Comparison of ENCODE assay signal across 15 cellular contexts in genomic region chr1:243926803-243927245, GRCh38.
A peak's percentile ranks its signal among the peaks of the same experiment; 100 is the strongest.
DNase-seq lines count a peak whose midpoint lies in the region; ATAC-seq and TF ChIP-seq lines count a peak whose summit lies in the region.
"Had no signal": no experiment of that assay in that cellular context is flagged by ENCODE, and none has a peak within 500 bp of the region (broad histone marks: within the 10 kb centered on the region; RNA-seq: fewer than 3 reads in every experiment).

No MANE protein-coding gene starts in this region.

- H3K27me3 Mint-ChIP-seq in immature natural killer cell (ENCODE audit: low read depth in 3 of 3): peaks cover 0 to 4% (median 4%) of the 10 kb centered on the region in 3 donors

- peak; percentile 81 for ATAC-seq in RWPE2 (ENCODE audit: low read depth)
- no peak for ATAC-seq in gastrocnemius medialis

- no peaks in the 10 kb centered on the region for H3K4me1 Mint-ChIP-seq in immature natural killer cell
- H3K4me1 Mint-ChIP-seq: central memory CD8-positive, alpha-beta T cell had no signal

- no peaks in the 10 kb centered on the region for H3K27me3 ChIP-seq in RWPE2 (ENCODE audit: insufficient read depth, poor library complexity, severe bottlenecking)
- peaks cover 0 to 6% (median 4%) of the 10 kb centered on the region in 3 donors for H3K27me3 ChIP-seq in gastrocnemius medialis

- no peak for TF ChIP-seq CTCF in RWPE2 (IDR thresholded peaks at IDR 0.05; ENCODE audit: poor library complexity, severe bottlenecking)
- TF ChIP-seq CTCF in gastrocnemius medialis (IDR thresholded peaks at IDR 0.05 in 4 of 5, conservative IDR thresholded peaks at IDR 0.05 in 1 of 5): no peak

- H3K4me3 ChIP-seq in RWPE2 (ENCODE audit: severe bottlenecking) (no peak overlapping the region), gastrocnemius medialis (no peak overlapping the region)
- H3K4me3 ChIP-seq: spleen had no signal

- H3K27ac ChIP-seq in RWPE2 (ENCODE audit: poor library complexity, severe bottlenecking) (peak overlapping the region; percentile 30), gastrocnemius medialis (no peak overlapping the region)
- H3K27ac ChIP-seq: spleen had no signal

- no peaks in the 10 kb centered on the region for H3K36me3 Mint-ChIP-seq in immature natural killer cell

- no peaks in the 10 kb centered on the region for H3K9me3 Mint-ChIP-seq in immature natural killer cell
- H3K9me3 Mint-ChIP-seq: central memory CD8-positive, alpha-beta T cell had no signal

- no peak for TF ChIP-seq POLR2A in gastrocnemius medialis (IDR thresholded peaks at IDR 0.05)

- DNase-seq in GM04503 (ENCODE audit: low read depth): peak; percentile 89
- no peak for DNase-seq in RWPE2 (ENCODE audit: low spot score)
- DNase-seq in fibroblast of peridontal ligament (ENCODE audit: extremely low read depth): peak; percentile 80
- peak; percentile 91 for DNase-seq in pulmonary artery endothelial cell (ENCODE audit: low read depth, low spot score)
- no peak for DNase-seq in immature natural killer cell
- DNase-seq in gastrocnemius medialis: no peak
- no peak for DNase-seq in activated gamma-delta T cell treated with Interleukin-2 at 50 U/mL for 16 hours
- no peak for DNase-seq in activated CD4-positive, alpha-beta T cell treated with anti-CD3 and anti-CD28 coated beads, Interleukin-2, amount 50 U/mL, for 1 hour
- DNase-seq: GF-D8; kidney; NCI-H1105; SHP77 treated with DMSO at 0.1 percent for 48 hours; spleen; stimulated activated naive CD4-positive, alpha-beta T cell treated with Interleukin-2 at 50 U/mL for 16 hours had no signal

- no peaks in the 10 kb centered on the region for H3K9me3 ChIP-seq in RWPE2 (ENCODE audit: severe bottlenecking)
- no peaks in the 10 kb centered on the region for H3K9me3 ChIP-seq in gastrocnemius medialis
- H3K9me3 ChIP-seq: spleen had no signal

- intact Hi-C loops in gastrocnemius medialis (cut with DNase I; ENCODE audit: low total_unique reads): no loop called here

- H3K36me3 ChIP-seq in RWPE2 (ENCODE audit: low read depth) (no peaks in the 10 kb centered on the region), gastrocnemius medialis (no peaks in the 10 kb centered on the region)
- H3K36me3 ChIP-seq: spleen had no signal

- H3K4me3 Mint-ChIP-seq in immature natural killer cell: no peak overlapping the region
- H3K4me3 Mint-ChIP-seq: central memory CD8-positive, alpha-beta T cell had no signal

- in situ Hi-C loops in gastrocnemius medialis (cut with MboI; ENCODE audit: low sequenced_read_pairs in 4 of 4): no loop called here

- no peak overlapping the region for H3K27ac Mint-ChIP-seq in immature natural killer cell

- H3K4me1 ChIP-seq in RWPE2 (ENCODE audit: insufficient read depth, poor library complexity, severe bottlenecking): peaks cover 23% of the 10 kb centered on the region
- no peaks in the 10 kb centered on the region for H3K4me1 ChIP-seq in gastrocnemius medialis

Comparison
In these comparisons a context has a peak if more than half of its experiments do, and no peak if none do; other contexts are left out.
1. DNase-seq: peak in GM04503 (single experiment), fibroblast of peridontal ligament (single experiment) and pulmonary artery endothelial cell (single experiment); none in RWPE2 (single experiment), immature natural killer cell (0 of 3), gastrocnemius medialis (0 of 2), activated gamma-delta T cell treated with Interleukin-2 at 50 U/mL for 16 hours (single experiment) and activated CD4-positive, alpha-beta T cell treated with anti-CD3 and anti-CD28 coated beads, Interleukin-2, amount 50 U/mL, for 1 hour (single experiment).